13 cellular contexts compared by ENCODE assay signal in genomic region chr5:102627311-102627710, GRCh38.
A peak's percentile ranks its signal among the peaks of the same experiment; 100 is the strongest.
DNase-seq lines count a peak whose midpoint lies in the region; ATAC-seq, FAIRE-seq and TF ChIP-seq lines count a peak whose summit lies in the region.
"Had no signal": no experiment of that assay in that cellular context is flagged by ENCODE, and none has a peak within 500 bp of the region (broad histone marks: within the 10 kb centered on the region; RNA-seq: fewer than 3 reads in every experiment).

No MANE protein-coding gene starts in this region.

- no peak for TF ChIP-seq CTCF in kidney epithelial cell (IDR thresholded peaks at IDR 0.05; ENCODE audit: insufficient read depth, low read length, poor library complexity, severe bottlenecking)

- no peak for FAIRE-seq in frontal cortex (lab: Jason Lieb, UNC)

- no peaks in the 10 kb centered on the region for H3K27me3 ChIP-seq in kidney epithelial cell (ENCODE audit: control insufficient read depth, insufficient read depth, low read length)
- H3K27me3 ChIP-seq: spleen, suprapubic skin had no signal

- H3K4me3 ChIP-seq in kidney epithelial cell (ENCODE audit: low read depth, low read length), result no peak overlapping the region
- H3K4me3 ChIP-seq: spleen, suprapubic skin had no signal

- no peak for TF ChIP-seq POLR2A in GM18505 (IDR thresholded peaks at IDR 0.05; ENCODE audit: borderline replicate concordance, extremely low read depth, insufficient read depth, insufficient read length)

- no peaks in the 10 kb centered on the region for H3K36me3 ChIP-seq in kidney epithelial cell (ENCODE audit: control insufficient read depth, insufficient read depth, low read length)
- H3K36me3 ChIP-seq: spleen, suprapubic skin had no signal

- DNase-seq in AG08396 (ENCODE audit: low spot score), result peak; percentile 12
- peak; percentile 60 for DNase-seq in HS-5 (ENCODE audit: low read depth)
- DNase-seq in astrocyte of the hippocampus (ENCODE audit: low read depth, low spot score), result peak; percentile 67
- peak; percentile 10 for DNase-seq in kidney epithelial cell (ENCODE audit: low read depth)
- no peak for DNase-seq in cerebellar cortex (ENCODE audit: low spot score)
- DNase-seq in T-helper 9 cell, result no peak
- no peak for DNase-seq in frontal cortex (ENCODE audit: low spot score in 2 of 2)
- DNase-seq: DMS 273 treated with DMSO at 0.1 percent for 48 hours, NCI-H2171, spleen had no signal

- ATAC-seq in GM18505 (IDR thresholded peaks at IDR 0.05; ENCODE audit: unreplicated experiment), result no peak
- ATAC-seq: esophagus mucosa had no signal

Comparison
In these comparisons a context has a peak if more than half of its experiments do, and no peak if none do; other contexts are left out.
1. DNase-seq: peak in AG08396 (single experiment), HS-5 (single experiment), astrocyte of the hippocampus (single experiment) and kidney epithelial cell (single experiment); none in cerebellar cortex (single experiment), T-helper 9 cell (single experiment) and frontal cortex (0 of 2).